Comparison of ENCODE assay signal across 20 cellular contexts in the genomic region with DNA sequence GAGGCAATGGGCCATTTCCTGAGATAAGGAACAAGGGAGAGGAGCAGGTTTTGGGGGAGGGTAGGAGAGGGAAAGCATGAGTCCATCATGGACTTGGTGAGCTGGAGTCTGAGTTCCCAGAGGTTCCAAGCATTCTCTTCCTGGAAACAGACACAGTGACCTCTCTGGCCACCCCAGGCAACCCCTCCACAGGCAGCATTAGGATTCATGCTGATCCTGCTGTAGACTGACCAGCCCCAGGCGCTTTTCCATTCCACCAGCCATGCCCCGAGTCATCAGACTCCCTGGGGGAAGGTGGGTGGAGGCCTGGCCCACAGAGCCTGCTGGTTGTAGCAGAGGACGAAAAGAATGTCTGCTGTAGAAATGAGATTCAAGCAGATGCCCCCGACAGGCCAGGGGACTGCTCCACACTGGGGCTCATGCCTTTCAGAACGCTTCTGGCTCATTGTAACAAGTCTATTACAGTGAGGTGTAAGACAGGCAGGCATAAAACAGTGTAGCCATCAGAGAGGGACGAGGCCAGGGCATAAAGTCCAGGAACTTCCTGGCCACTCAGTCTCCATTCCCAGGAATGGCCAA. TPM values are rescaled to one million over a fixed set of nuclear protein-coding genes. Genes with fewer than 3 reads are reported as not detected.
A peak's percentile ranks its signal among the peaks of the same experiment; 100 is the strongest.
DNase-seq lines count a peak whose midpoint lies in the region; ATAC-seq and TF ChIP-seq lines count a peak whose summit lies in the region.
"Had no signal": no experiment of that assay in that cellular context is flagged by ENCODE, and none has a peak within 500 bp of the region (broad histone marks: within the 10 kb centered on the region; RNA-seq: fewer than 3 reads in every experiment).

No MANE protein-coding gene starts in this region.

- ATAC-seq in HG03196 (IDR thresholded peaks at IDR 0.05; ENCODE audit: unreplicated experiment): no peak
- no peak for ATAC-seq in activated naive CD8-positive, alpha-beta T cell treated with anti-CD3 and anti-CD28 coated beads, Interleukin-2, amount 50 U/mL, for 24 hours
- ATAC-seq: K562, SK-N-SH treated with all-trans-retinoic acid at 6 μM for 48 hours had no signal

- H3K4me3 Mint-ChIP-seq in T-helper 2 cell treated with Interferon-gamma antibody and Interleukin-4, amounts not matched to agents 5 μg/mL and 100 μg/mL, for 36 hours: no peak overlapping the region
- no peak overlapping the region for H3K4me3 Mint-ChIP-seq in activated naive CD8-positive, alpha-beta T cell treated with anti-CD3 and anti-CD28 coated beads, Interleukin-2, amount 50 U/mL, for 24 hours
- H3K4me3 Mint-ChIP-seq: CD14-positive monocyte had no signal

- H3K4me1 ChIP-seq in HEK293 (ENCODE audit: control insufficient read depth, insufficient read depth, low read length): no peaks in the 10 kb centered on the region

- no peaks in the 10 kb centered on the region for H3K9me3 Mint-ChIP-seq in T-helper 2 cell treated with Interferon-gamma antibody and Interleukin-4, amounts not matched to agents 5 μg/mL and 100 μg/mL, for 36 hours
- H3K9me3 Mint-ChIP-seq in activated naive CD8-positive, alpha-beta T cell treated with anti-CD3 and anti-CD28 coated beads, Interleukin-2, amount 50 U/mL, for 24 hours: no peaks in the 10 kb centered on the region

- H3K9me3 ChIP-seq in HEK293 (ENCODE audit: control insufficient read depth, insufficient read depth, low read depth, low read length): no peaks in the 10 kb centered on the region

- POLR2A ChIA-PET in HEK293 (lab: Yijun Ruan, JAX): no interaction called here

- DNase-seq in Daoy (ENCODE audit: low read depth) (peak; percentile 34), coronary artery (ENCODE audit: low spot score) (peak; percentile 68), mesenteric fat pad (ENCODE audit: low spot score) (peak; percentile 57), activated gamma-delta T cell treated with Interleukin-2 at 50 U/mL for 16 hours (no peak)
- DNase-seq in T-helper 2 cell treated with Interferon-gamma antibody and Interleukin-4, amounts not matched to agents 5 μg/mL and 100 μg/mL, for 36 hours (ENCODE audit: low spot score): no peak
- no peak for DNase-seq in activated naive CD8-positive, alpha-beta T cell treated with anti-CD3 and anti-CD28 coated beads, Interleukin-2, amount 50 U/mL, for 24 hours
- DNase-seq: DMS 273 treated with DMSO at 0.1 percent for 48 hours, EL, HCEC 1CT, MV-4-11, NCI-H1417 treated with DMSO at 0.1 percent for 48 hours, NCI-H2081 treated with DMSO at 0.1 percent for 48 hours, NCI-H524, SHP77 treated with DMSO at 0.1 percent for 48 hours had no signal

- no peak overlapping the region for H3K27ac Mint-ChIP-seq in T-helper 2 cell treated with Interferon-gamma antibody and Interleukin-4, amounts not matched to agents 5 μg/mL and 100 μg/mL, for 36 hours
- no peak overlapping the region for H3K27ac Mint-ChIP-seq in activated naive CD8-positive, alpha-beta T cell treated with anti-CD3 and anti-CD28 coated beads, Interleukin-2, amount 50 U/mL, for 24 hours
- H3K27ac Mint-ChIP-seq: CD14-positive monocyte had no signal

- no peaks in the 10 kb centered on the region for H3K36me3 Mint-ChIP-seq in T-helper 2 cell treated with Interferon-gamma antibody and Interleukin-4, amounts not matched to agents 5 μg/mL and 100 μg/mL, for 36 hours (ENCODE audit: low read depth)
- no peaks in the 10 kb centered on the region for H3K36me3 Mint-ChIP-seq in activated naive CD8-positive, alpha-beta T cell treated with anti-CD3 and anti-CD28 coated beads, Interleukin-2, amount 50 U/mL, for 24 hours (ENCODE audit: low read depth)
- H3K36me3 Mint-ChIP-seq: CD14-positive monocyte had no signal

- H3K27ac ChIP-seq in HEK293 (ENCODE audit: extremely low read depth, low read depth, low read length): no peak overlapping the region
- no peak overlapping the region for H3K27ac ChIP-seq in coronary artery

- H3K4me3 ChIP-seq in HEK293 (ENCODE audit: low read depth, low read length) (no peak overlapping the region), coronary artery (no peak overlapping the region)
- H3K4me3 ChIP-seq: K562 had no signal

- H3K36me3 ChIP-seq in HEK293 (ENCODE audit: control insufficient read depth in 2 of 2, insufficient read depth in 1 of 2, low read length in 2 of 2): no peaks in the 10 kb centered on the region

- H3K4me1 Mint-ChIP-seq in T-helper 2 cell treated with Interferon-gamma antibody and Interleukin-4, amounts not matched to agents 5 μg/mL and 100 μg/mL, for 36 hours (ENCODE audit: low read depth): no peaks in the 10 kb centered on the region
- no peaks in the 10 kb centered on the region for H3K4me1 Mint-ChIP-seq in activated naive CD8-positive, alpha-beta T cell treated with anti-CD3 and anti-CD28 coated beads, Interleukin-2, amount 50 U/mL, for 24 hours
- H3K4me1 Mint-ChIP-seq: CD14-positive monocyte had no signal

- TF ChIP-seq CTCF in HEK293 (tag by site-specific recombination; IDR thresholded peaks at IDR 0.05): no peak
- no peak for TF ChIP-seq CTCF in coronary artery (IDR thresholded peaks at IDR 0.05)

- CTCF ChIA-PET in HEK293 (lab: Yijun Ruan, JAX): no interaction called here

- H3K27me3 Mint-ChIP-seq in T-helper 2 cell treated with Interferon-gamma antibody and Interleukin-4, amounts not matched to agents 5 μg/mL and 100 μg/mL, for 36 hours (ENCODE audit: low read depth): peaks cover 2% of the 10 kb centered on the region
- peaks cover 4% of the 10 kb centered on the region for H3K27me3 Mint-ChIP-seq in activated naive CD8-positive, alpha-beta T cell treated with anti-CD3 and anti-CD28 coated beads, Interleukin-2, amount 50 U/mL, for 24 hours

TF ChIP-seq in HEK293, 187 proteins besides CTCF, POLR2A, EP300 and RAD21:
- TF ChIP-seq ZFHX2 (tag by site-specific recombination; conservative IDR thresholded peaks at IDR 0.05) (0 out of 2 replicates have a peak, but pooled peaks have one; percentile 15), ZIC2 (tag by site-specific recombination; IDR thresholded peaks at IDR 0.05) (peak; percentile 37; the same call in 1 of the 2 replicates)
- TF ChIP-seq, protein P1, sequence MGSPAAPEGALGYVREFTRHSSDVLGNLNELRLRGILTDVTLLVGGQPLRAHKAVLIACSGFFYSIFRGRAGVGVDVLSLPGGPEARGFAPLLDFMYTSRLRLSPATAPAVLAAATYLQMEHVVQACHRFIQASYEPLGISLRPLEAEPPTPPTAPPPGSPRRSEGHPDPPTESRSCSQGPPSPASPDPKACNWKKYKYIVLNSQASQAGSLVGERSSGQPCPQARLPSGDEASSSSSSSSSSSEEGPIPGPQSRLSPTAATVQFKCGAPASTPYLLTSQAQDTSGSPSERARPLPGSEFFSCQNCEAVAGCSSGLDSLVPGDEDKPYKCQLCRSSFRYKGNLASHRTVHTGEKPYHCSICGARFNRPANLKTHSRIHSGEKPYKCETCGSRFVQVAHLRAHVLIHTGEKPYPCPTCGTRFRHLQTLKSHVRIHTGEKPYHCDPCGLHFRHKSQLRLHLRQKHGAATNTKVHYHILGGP (tag by site-specific recombination; IDR thresholded peaks at IDR 0.05): no peak

RNA-seq across cellular contexts. Expression of a gene that starts 52.2 kb away (rescaled TPM):
- total RNA-seq in Daoy (2014; rRNA removed; shearing (Covaris generic)): not detected in 2 replicates
- 18.4 TPM for total RNA-seq in mesenteric fat pad
- total RNA-seq: A673, K562 had no signal

Comparison
In these comparisons a context has a peak if more than half of its experiments do, and no peak if none do; other contexts are left out.
1. DNase-seq: peak in Daoy (single experiment), coronary artery (single experiment) and mesenteric fat pad (single experiment); none in T-helper 2 cell treated with Interferon-gamma antibody and Interleukin-4, amounts not matched to agents 5 μg/mL and 100 μg/mL, for 36 hours (single experiment), activated gamma-delta T cell treated with Interleukin-2 at 50 U/mL for 16 hours (single experiment) and activated naive CD8-positive, alpha-beta T cell treated with anti-CD3 and anti-CD28 coated beads, Interleukin-2, amount 50 U/mL, for 24 hours (single experiment).
2. RNA of a gene that starts 52.2 kb away (total RNA-seq): 18.4 TPM in mesenteric fat pad (single experiment); not detected in Daoy; every median in the first group is over 10 times any median in the second.